ENCODE assay signal across 1 cellular context in the genomic region with DNA sequence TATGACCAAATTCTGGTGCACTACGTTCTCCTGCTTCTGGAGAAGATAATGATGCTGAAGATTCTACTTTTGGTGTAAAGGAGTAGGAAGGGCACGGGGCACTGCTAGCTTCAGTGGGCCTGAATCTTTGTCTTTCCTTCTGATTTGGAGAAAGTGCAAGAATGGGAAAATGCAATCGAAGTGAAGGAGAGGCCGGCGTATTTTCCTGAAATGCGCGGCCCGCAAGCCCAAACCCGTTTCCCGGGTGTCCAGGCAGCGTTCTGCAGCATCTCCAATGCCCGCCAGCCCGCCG.
TF ChIP-seq lines count a peak whose summit lies in the region.

No MANE protein-coding gene starts in this region.

TF ChIP-seq in HCT116, 20 proteins besides CTCF, POLR2A, EP300 and RAD21 (continued from another document):
- no peak for TF ChIP-seq REST (IDR thresholded peaks at IDR 0.05; ENCODE audit: low read depth)
- TF ChIP-seq POLR2AphosphoS5 (IDR thresholded peaks at IDR 0.05; ENCODE audit: low read depth, low read length) = no peak
- TF ChIP-seq CBX3 (IDR thresholded peaks at IDR 0.05; ENCODE audit: low read depth) = no peak
- TF ChIP-seq EZH2 (IDR thresholded peaks at IDR 0.05) = no peak
TF ChIP-seq in HCT116: peak in this region for 0.
